ENCODE assay signal across 1 cellular context in genomic region chr19:48999481-49000325, GRCh38.
TF ChIP-seq lines count a peak whose summit lies in the region.

No MANE protein-coding gene starts in this region.

TF ChIP-seq in K562, 482 proteins besides CTCF, POLR2A, EP300 and RAD21 (continued from another document):
- TF ChIP-seq HMBOX1 (IDR thresholded peaks at IDR 0.05) (no peak), ZNF75A (CRISPR knock-in tag; IDR thresholded peaks at IDR 0.05) (no peak), ZNF77 (CRISPR knock-in tag; IDR thresholded peaks at IDR 0.05) (no peak), ZSCAN29 (IDR thresholded peaks at IDR 0.05) (no peak), ZBTB1 (CRISPR knock-in tag; IDR thresholded peaks at IDR 0.05; ENCODE audit: borderline replicate concordance, low read depth) (no peak), ZNF551 (CRISPR knock-in tag; IDR thresholded peaks at IDR 0.05) (no peak), ZC3H11A (IDR thresholded peaks at IDR 0.05; ENCODE audit: low read depth, low read length) (no peak), SMC3 (conservative IDR thresholded peaks at IDR 0.05; ENCODE audit: insufficient read depth, low read depth, low read length) (peak; percentile 52; the same call in 1 of the 2 replicates), SMARCA5 (IDR thresholded peaks at IDR 0.05) (0 out of 2 replicates have a peak, but pooled peaks have one; percentile 20), MNT (conservative IDR thresholded peaks at IDR 0.05) (no peak), ZNF324 (CRISPR knock-in tag; IDR thresholded peaks at IDR 0.05) (no peak), MCM2 (IDR thresholded peaks at IDR 0.05; ENCODE audit: low read depth) (no peak), CREB3 (tag; conservative IDR thresholded peaks at IDR 0.05; ENCODE audit: low read depth) (no peak), HMG20B (CRISPR knock-in tag; IDR thresholded peaks at IDR 0.05) (no peak), BCOR (IDR thresholded peaks at IDR 0.05) (peak; percentile 45; the same call in 1 of the 2 replicates), ATF2 (CRISPR knock-in tag; IDR thresholded peaks at IDR 0.05) (no peak), ETS2 (tag; IDR thresholded peaks at IDR 0.05; ENCODE audit: borderline replicate concordance, poor library complexity, severe bottlenecking) (no peak), ARID2 (IDR thresholded peaks at IDR 0.05) (no peak), ETV1 (tag; conservative IDR thresholded peaks at IDR 0.05; ENCODE audit: low read depth) (peak; percentile 49), ZNF445 (CRISPR knock-in tag; IDR thresholded peaks at IDR 0.05; ENCODE audit: low read depth) (no peak), GATAD2B (IDR thresholded peaks at IDR 0.05; ENCODE audit: borderline replicate concordance) (no peak), ATF3 (IDR thresholded peaks at IDR 0.05) (no peak), ATF3 (CRISPR knock-in tag; conservative IDR thresholded peaks at IDR 0.05) (no peak), RREB1 (CRISPR knock-in tag; IDR thresholded peaks at IDR 0.05) (no peak), MLLT1 (IDR thresholded peaks at IDR 0.05) (no peak), ZNF57 (CRISPR knock-in tag; IDR thresholded peaks at IDR 0.05) (no peak), TRIM25 (IDR thresholded peaks at IDR 0.05; ENCODE audit: borderline replicate concordance) (no peak), THRB (CRISPR knock-in tag; conservative IDR thresholded peaks at IDR 0.05) (no peak), KLF10 (CRISPR knock-in tag; IDR thresholded peaks at IDR 0.05) (no peak), USF2 (CRISPR knock-in tag; IDR thresholded peaks at IDR 0.05) (no peak), PCBP2 (IDR thresholded peaks at IDR 0.05; ENCODE audit: low read depth, low read length, poor library complexity, severe bottlenecking) (no peak), ARID3B (CRISPR knock-in tag; IDR thresholded peaks at IDR 0.05; ENCODE audit: borderline replicate concordance) (no peak), PPARD (CRISPR knock-in tag; IDR thresholded peaks at IDR 0.05) (no peak), RBM39 (optimal IDR thresholded peaks at IDR 0.05; ENCODE audit: low read depth, low read length) (no peak), KAT2B (IDR thresholded peaks at IDR 0.05; ENCODE audit: low read depth, low read length) (no peak), THRAP3 (IDR thresholded peaks at IDR 0.05; ENCODE audit: borderline replicate concordance) (no peak)
